ENCODE assay signal across 23 cellular contexts in the genomic region with DNA sequence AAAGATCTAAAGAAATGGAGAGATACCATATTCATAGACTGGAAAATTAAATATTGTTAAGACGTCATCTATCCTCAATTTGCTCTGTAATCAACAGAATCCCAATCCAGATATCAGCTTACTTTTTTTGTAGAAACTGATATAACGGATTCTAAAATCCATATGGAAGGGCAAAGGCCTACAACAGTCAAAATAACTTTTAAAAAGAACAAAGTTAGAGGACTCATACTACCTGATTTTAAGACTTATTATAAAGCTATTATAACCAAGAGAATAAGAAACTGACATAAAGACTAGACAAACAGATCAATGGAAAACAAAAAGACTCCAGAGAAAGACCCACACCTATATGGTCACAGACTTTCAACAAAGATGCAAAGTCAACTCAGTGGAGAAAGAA. TPM values are rescaled to one million over a fixed set of nuclear protein-coding genes. Genes with fewer than 3 reads are reported as not detected.
DNase-seq lines count a peak whose midpoint lies in the region; ATAC-seq and TF ChIP-seq lines count a peak whose summit lies in the region.
"Had no signal": no experiment of that assay in that cellular context is flagged by ENCODE, and none has a peak within 500 bp of the region (broad histone marks: within the 10 kb centered on the region; RNA-seq: fewer than 3 reads in every experiment).

No MANE protein-coding gene starts in this region.

- H3K27ac ChIP-seq in Karpas-422 (ENCODE audit: low read length), result no peak overlapping the region
- H3K27ac ChIP-seq: psoas muscle, VCaP had no signal

- no peak overlapping the region for H3K4me3 ChIP-seq in Karpas-422 (ENCODE audit: low read length)

- no peak for DNase-seq in activated CD8-positive, alpha-beta T cell treated with anti-CD3 and anti-CD28 coated beads for 36 hours
- no peak for DNase-seq in activated CD8-positive, alpha-beta T cell treated with anti-CD3 and anti-CD28 coated beads, Interleukin-2, amount 10 ng/mL, durations not matched to agents 7 days and 5 days
- DNase-seq in activated naive CD8-positive, alpha-beta T cell treated with anti-CD3 and anti-CD28 coated beads, Interleukin-2, amount 50 U/mL, for 24 hours, result no peak
- no peak for DNase-seq in natural killer cell treated with Interleukin-12 subunit alpha and Interleukin-12 subunit beta and Interleukin-15 and Interleukin-18, amount 100 ng/mL, for 72 hours (ENCODE audit: low spot score)
- DNase-seq in Karpas-422 (no peak), HuH-7 (ENCODE audit: low spot score) (no peak)
- DNase-seq: activated CD4-positive, alpha-beta T cell treated with anti-CD3 and anti-CD28 coated beads, Interleukin-2, amount 50 U/mL, for 1 hour; activated CD8-positive, alpha-beta memory T cell treated with anti-CD3 and anti-CD28 coated beads, Interleukin-2, amount 50 U/mL, for 48 hours; activated naive CD4-positive, alpha-beta T cell treated with Interleukin-2 at 50 U/mL for 16 hours; erythroblast; head of caudate nucleus; NCI-H1092; NCI-H2029 treated with DMSO at 0.1 percent for 48 hours; NCI-H446; nucleus accumbens; OCI-M1; psoas muscle; SK-N-SH; trophoblast cell had no signal

- peaks cover 68% of the 10 kb centered on the region for H3K4me1 Mint-ChIP-seq in activated CD8-positive, alpha-beta T cell treated with anti-CD3 and anti-CD28 coated beads for 36 hours (ENCODE audit: low read depth)
- peaks cover 57% of the 10 kb centered on the region for H3K4me1 Mint-ChIP-seq in activated CD8-positive, alpha-beta T cell treated with anti-CD3 and anti-CD28 coated beads, Interleukin-2, amount 10 ng/mL, durations not matched to agents 7 days and 5 days (ENCODE audit: low read depth)
- H3K4me1 Mint-ChIP-seq in IgD-negative memory B cell, result peaks cover 43 to 59% (median 51%) of the 10 kb centered on the region in 3 donors
- peaks cover 68% of the 10 kb centered on the region for H3K4me1 Mint-ChIP-seq in activated naive CD8-positive, alpha-beta T cell treated with anti-CD3 and anti-CD28 coated beads, Interleukin-2, amount 50 U/mL, for 24 hours
- H3K4me1 Mint-ChIP-seq in natural killer cell treated with Interleukin-12 subunit alpha and Interleukin-12 subunit beta and Interleukin-15 and Interleukin-18, amount 100 ng/mL, for 72 hours (ENCODE audit: low read depth in 2 of 2), result peaks cover 50 to 59% of the 10 kb centered on the region in 2 donors

- no peak for ATAC-seq in activated CD8-positive, alpha-beta T cell treated with anti-CD3 and anti-CD28 coated beads for 36 hours
- ATAC-seq in activated CD8-positive, alpha-beta T cell treated with anti-CD3 and anti-CD28 coated beads, Interleukin-2, amount 10 ng/mL, durations not matched to agents 7 days and 5 days, result no peak
- no peak for ATAC-seq in activated naive CD8-positive, alpha-beta T cell treated with anti-CD3 and anti-CD28 coated beads, Interleukin-2, amount 50 U/mL, for 24 hours
- ATAC-seq in natural killer cell treated with Interleukin-12 subunit alpha and Interleukin-12 subunit beta and Interleukin-15 and Interleukin-18, amount 100 ng/mL, for 72 hours, result no peak
- no peak for ATAC-seq in GM21515 (IDR thresholded peaks at IDR 0.05; ENCODE audit: unreplicated experiment)
- ATAC-seq: psoas muscle had no signal

- no peaks in the 10 kb centered on the region for H3K9me2 ChIP-seq in Karpas-422 (replicated peaks; ENCODE audit: insufficient read depth, low read length)
- H3K9me2 ChIP-seq: SK-N-SH had no signal

- peaks cover 74% of the 10 kb centered on the region for H3K36me3 ChIP-seq in Karpas-422 (ENCODE audit: insufficient read depth, low read length)

- intact Hi-C loops in activated CD8-positive, alpha-beta T cell treated with anti-CD3 and anti-CD28 coated beads for 36 hours (cut with micrococcal nuclease), result no loop called here

- CTCF ChIA-PET in activated CD8-positive, alpha-beta T cell treated with anti-CD3 and anti-CD28 coated beads for 36 hours (lab: Charles Lee), result interaction anchor here (1.1 to 1.3 kb wide), 2 partner anchors 62 to 135 kb away, joined by 3 to 4 read pairs; no protein-coding TSS in a partner anchor
- CTCF ChIA-PET in activated CD8-positive, alpha-beta T cell treated with anti-CD3 and anti-CD28 coated beads, Interleukin-2, amount 10 ng/mL, durations not matched to agents 7 days and 5 days (lab: Charles Lee), result no interaction called here

- no peaks in the 10 kb centered on the region for H3K27me3 ChIP-seq in Karpas-422 (ENCODE audit: low read length)

- no peak overlapping the region for H3K9ac ChIP-seq in Karpas-422 (ENCODE audit: low read length)
- H3K9ac ChIP-seq: SK-N-SH had no signal

- no peak overlapping the region for H3K4me2 ChIP-seq in Karpas-422 (ENCODE audit: low read depth, low read length, poor library complexity, severe bottlenecking)
- H3K4me2 ChIP-seq: SK-N-SH had no signal

- TF ChIP-seq CTCF in activated CD8-positive, alpha-beta T cell treated with anti-CD3 and anti-CD28 coated beads for 36 hours (IDR thresholded peaks at IDR 0.05), result no peak

- no peak overlapping the region for H2AFZ ChIP-seq in Karpas-422 (ENCODE audit: low read length)

- peak overlapping the region; percentile 26 for H3K27ac Mint-ChIP-seq in activated CD8-positive, alpha-beta T cell treated with anti-CD3 and anti-CD28 coated beads for 36 hours
- H3K27ac Mint-ChIP-seq in activated CD8-positive, alpha-beta T cell treated with anti-CD3 and anti-CD28 coated beads, Interleukin-2, amount 10 ng/mL, durations not matched to agents 7 days and 5 days, result no peak overlapping the region
- H3K27ac Mint-ChIP-seq in IgD-negative memory B cell, result no peak overlapping the region
- no peak overlapping the region for H3K27ac Mint-ChIP-seq in activated naive CD8-positive, alpha-beta T cell treated with anti-CD3 and anti-CD28 coated beads, Interleukin-2, amount 50 U/mL, for 24 hours
- no peak overlapping the region for H3K27ac Mint-ChIP-seq in natural killer cell treated with Interleukin-12 subunit alpha and Interleukin-12 subunit beta and Interleukin-15 and Interleukin-18, amount 100 ng/mL, for 72 hours
- H3K27ac Mint-ChIP-seq: T-helper 2 cell treated with Interferon-gamma antibody and Interleukin-4, amounts not matched to agents 5 μg/mL and 100 μg/mL, for 36 hours had no signal

- H3K36me3 Mint-ChIP-seq in activated CD8-positive, alpha-beta T cell treated with anti-CD3 and anti-CD28 coated beads for 36 hours (ENCODE audit: low read depth), result peaks cover 85% of the 10 kb centered on the region
- H3K36me3 Mint-ChIP-seq in activated CD8-positive, alpha-beta T cell treated with anti-CD3 and anti-CD28 coated beads, Interleukin-2, amount 10 ng/mL, durations not matched to agents 7 days and 5 days (ENCODE audit: low read depth), result peaks cover 90% of the 10 kb centered on the region
- H3K36me3 Mint-ChIP-seq in IgD-negative memory B cell, result peaks cover 37% of the 10 kb centered on the region
- peaks cover 88% of the 10 kb centered on the region for H3K36me3 Mint-ChIP-seq in activated naive CD8-positive, alpha-beta T cell treated with anti-CD3 and anti-CD28 coated beads, Interleukin-2, amount 50 U/mL, for 24 hours (ENCODE audit: low read depth)
- H3K36me3 Mint-ChIP-seq in natural killer cell treated with Interleukin-12 subunit alpha and Interleukin-12 subunit beta and Interleukin-15 and Interleukin-18, amount 100 ng/mL, for 72 hours, result peaks cover 57% of the 10 kb centered on the region

- peaks cover 8% of the 10 kb centered on the region for H3K4me1 ChIP-seq in Karpas-422 (ENCODE audit: low read length)

- H3K9me3 ChIP-seq in Karpas-422 (ENCODE audit: low read length), result peaks cover 23% of the 10 kb centered on the region

- peaks cover 100% of the 10 kb centered on the region for H3K79me2 ChIP-seq in Karpas-422 (ENCODE audit: low read length)

- peaks cover 33% of the 10 kb centered on the region for H3K9me3 Mint-ChIP-seq in activated CD8-positive, alpha-beta T cell treated with anti-CD3 and anti-CD28 coated beads for 36 hours
- H3K9me3 Mint-ChIP-seq in activated CD8-positive, alpha-beta T cell treated with anti-CD3 and anti-CD28 coated beads, Interleukin-2, amount 10 ng/mL, durations not matched to agents 7 days and 5 days (ENCODE audit: insufficient read depth), result peaks cover 32% of the 10 kb centered on the region
- peaks cover 6 to 24% (median 19%) of the 10 kb centered on the region in 3 donors for H3K9me3 Mint-ChIP-seq in IgD-negative memory B cell
- peaks cover 39% of the 10 kb centered on the region for H3K9me3 Mint-ChIP-seq in activated naive CD8-positive, alpha-beta T cell treated with anti-CD3 and anti-CD28 coated beads, Interleukin-2, amount 50 U/mL, for 24 hours
- peaks cover 7% of the 10 kb centered on the region for H3K9me3 Mint-ChIP-seq in natural killer cell treated with Interleukin-12 subunit alpha and Interleukin-12 subunit beta and Interleukin-15 and Interleukin-18, amount 100 ng/mL, for 72 hours

- H4K20me1 ChIP-seq in Karpas-422 (ENCODE audit: insufficient read depth, low read depth, low read length), result no peaks in the 10 kb centered on the region; the same call in 1 of the 2 replicates

- H3K4me3 Mint-ChIP-seq in activated CD8-positive, alpha-beta T cell treated with anti-CD3 and anti-CD28 coated beads for 36 hours, result peak overlapping the region; percentile 51
- no peak overlapping the region for H3K4me3 Mint-ChIP-seq in activated CD8-positive, alpha-beta T cell treated with anti-CD3 and anti-CD28 coated beads, Interleukin-2, amount 10 ng/mL, durations not matched to agents 7 days and 5 days
- H3K4me3 Mint-ChIP-seq in IgD-negative memory B cell, result peak overlapping the region in 3 of 4 donors; percentile 34 to 84 (median 48)
- peak overlapping the region; percentile 99 for H3K4me3 Mint-ChIP-seq in activated naive CD8-positive, alpha-beta T cell treated with anti-CD3 and anti-CD28 coated beads, Interleukin-2, amount 50 U/mL, for 24 hours
- H3K4me3 Mint-ChIP-seq in natural killer cell treated with Interleukin-12 subunit alpha and Interleukin-12 subunit beta and Interleukin-15 and Interleukin-18, amount 100 ng/mL, for 72 hours, result peak overlapping the region; percentile 38

- H3K27me3 Mint-ChIP-seq in activated CD8-positive, alpha-beta T cell treated with anti-CD3 and anti-CD28 coated beads for 36 hours, result no peaks in the 10 kb centered on the region
- no peaks in the 10 kb centered on the region for H3K27me3 Mint-ChIP-seq in activated CD8-positive, alpha-beta T cell treated with anti-CD3 and anti-CD28 coated beads, Interleukin-2, amount 10 ng/mL, durations not matched to agents 7 days and 5 days (ENCODE audit: low read depth)
- no peaks in the 10 kb centered on the region for H3K27me3 Mint-ChIP-seq in IgD-negative memory B cell
- H3K27me3 Mint-ChIP-seq in activated naive CD8-positive, alpha-beta T cell treated with anti-CD3 and anti-CD28 coated beads, Interleukin-2, amount 50 U/mL, for 24 hours, result no peaks in the 10 kb centered on the region
- no peaks in the 10 kb centered on the region for H3K27me3 Mint-ChIP-seq in natural killer cell treated with Interleukin-12 subunit alpha and Interleukin-12 subunit beta and Interleukin-15 and Interleukin-18, amount 100 ng/mL, for 72 hours

- POLR2A ChIA-PET in activated CD8-positive, alpha-beta T cell treated with anti-CD3 and anti-CD28 coated beads for 36 hours (lab: Charles Lee), result interaction anchor here (1.3 kb wide), 1 partner anchor 17 kb away, joined by 3 read pairs; no protein-coding TSS in a partner anchor
- POLR2A ChIA-PET in activated CD8-positive, alpha-beta T cell treated with anti-CD3 and anti-CD28 coated beads, Interleukin-2, amount 10 ng/mL, durations not matched to agents 7 days and 5 days (lab: Charles Lee), result no interaction called here

RNA-seq across cellular contexts. Expression of a gene that starts 6.0 kb away (rescaled TPM):
- 100 to 1,000 TPM; 272 to 275 TPM for total RNA-seq in activated CD8-positive, alpha-beta T cell treated with anti-CD3 and anti-CD28 coated beads for 36 hours
- total RNA-seq in activated CD8-positive, alpha-beta T cell treated with anti-CD3 and anti-CD28 coated beads, Interleukin-2, amount 10 ng/mL, durations not matched to agents 7 days and 5 days, result 100 to 1,000 TPM; 172 to 184 TPM
- 207 TPM for polyA plus RNA-seq in IgD-negative memory B cell
- total RNA-seq in natural killer cell treated with Interleukin-12 subunit alpha and Interleukin-12 subunit beta and Interleukin-15 and Interleukin-18, amount 100 ng/mL, for 72 hours, result 100 to 1,000 TPM; 168 to 241 TPM
- total RNA-seq in Karpas-422 (2014; rRNA removed; shearing (Covaris generic); ENCODE audit: low replicate concordance), result 217 and 248 TPM in 2 replicates

RNA-seq across cellular contexts. Expression of a gene that starts 6.1 kb away (rescaled TPM):
- 10 to 100 TPM; 21.9 to 23.3 TPM for total RNA-seq in activated CD8-positive, alpha-beta T cell treated with anti-CD3 and anti-CD28 coated beads for 36 hours
- total RNA-seq in activated CD8-positive, alpha-beta T cell treated with anti-CD3 and anti-CD28 coated beads, Interleukin-2, amount 10 ng/mL, durations not matched to agents 7 days and 5 days, result 10 to 100 TPM; 34.7 to 41.3 TPM
- polyA plus RNA-seq in IgD-negative memory B cell, result 9.1 TPM
- 10 to 100 TPM; 22.9 to 23.0 TPM for total RNA-seq in natural killer cell treated with Interleukin-12 subunit alpha and Interleukin-12 subunit beta and Interleukin-15 and Interleukin-18, amount 100 ng/mL, for 72 hours
- total RNA-seq in Karpas-422 (2014; rRNA removed; shearing (Covaris generic); ENCODE audit: low replicate concordance), result 7.8 and 17.6 TPM in 2 replicates

RNA-seq across cellular contexts. Expression of a gene that starts 35.5 kb away (rescaled TPM):
- total RNA-seq in activated CD8-positive, alpha-beta T cell treated with anti-CD3 and anti-CD28 coated beads for 36 hours, result 1 to 10 TPM in 1 of 2 experiments, under 1 TPM in 1; 0.86 to 4.1 TPM
- 100 to 1,000 TPM; 116 to 129 TPM for total RNA-seq in activated CD8-positive, alpha-beta T cell treated with anti-CD3 and anti-CD28 coated beads, Interleukin-2, amount 10 ng/mL, durations not matched to agents 7 days and 5 days
- not detected for polyA plus RNA-seq in IgD-negative memory B cell
- 1 to 10 TPM; 1.5 to 1.7 TPM for total RNA-seq in natural killer cell treated with Interleukin-12 subunit alpha and Interleukin-12 subunit beta and Interleukin-15 and Interleukin-18, amount 100 ng/mL, for 72 hours
- total RNA-seq in Karpas-422 (2014; rRNA removed; shearing (Covaris generic); ENCODE audit: low replicate concordance), result 0.48 and 1.1 TPM in 2 replicates

RNA-seq across cellular contexts. Expression of a gene that starts 48.9 kb away (rescaled TPM):
- under 1 TPM; 0.25 to 0.29 TPM for total RNA-seq in activated CD8-positive, alpha-beta T cell treated with anti-CD3 and anti-CD28 coated beads for 36 hours
- total RNA-seq in activated CD8-positive, alpha-beta T cell treated with anti-CD3 and anti-CD28 coated beads, Interleukin-2, amount 10 ng/mL, durations not matched to agents 7 days and 5 days, result 1 to 10 TPM; 1.4 to 1.7 TPM
- 0.19 TPM for polyA plus RNA-seq in IgD-negative memory B cell
- under 1 TPM; 0.14 to 0.22 TPM for total RNA-seq in natural killer cell treated with Interleukin-12 subunit alpha and Interleukin-12 subunit beta and Interleukin-15 and Interleukin-18, amount 100 ng/mL, for 72 hours
- total RNA-seq in Karpas-422 (2014; rRNA removed; shearing (Covaris generic); ENCODE audit: low replicate concordance), result not detected in 2 replicates

RNA-seq across cellular contexts. Expression of a gene that starts 54.4 kb away (rescaled TPM):
- 10 to 100 TPM; 43.0 to 44.5 TPM for total RNA-seq in activated CD8-positive, alpha-beta T cell treated with anti-CD3 and anti-CD28 coated beads for 36 hours
- total RNA-seq in activated CD8-positive, alpha-beta T cell treated with anti-CD3 and anti-CD28 coated beads, Interleukin-2, amount 10 ng/mL, durations not matched to agents 7 days and 5 days, result 10 to 100 TPM; 65.2 to 74.6 TPM
- polyA plus RNA-seq in IgD-negative memory B cell, result 108 TPM
- total RNA-seq in natural killer cell treated with Interleukin-12 subunit alpha and Interleukin-12 subunit beta and Interleukin-15 and Interleukin-18, amount 100 ng/mL, for 72 hours, result 10 to 100 TPM; 61.3 to 73.8 TPM
- 118 and 145 TPM in 2 replicates for total RNA-seq in Karpas-422 (2014; rRNA removed; shearing (Covaris generic); ENCODE audit: low replicate concordance)

Comparison
In these comparisons a context has a peak if more than half of its experiments do, and no peak if none do; other contexts are left out.
1. RNA of a gene that starts 35.5 kb away (total RNA-seq): 116 to 129 TPM in activated CD8-positive, alpha-beta T cell treated with anti-CD3 and anti-CD28 coated beads, Interleukin-2, amount 10 ng/mL, durations not matched to agents 7 days and 5 days; 0.86 to 4.1 TPM in activated CD8-positive, alpha-beta T cell treated with anti-CD3 and anti-CD28 coated beads for 36 hours, 1.5 to 1.7 TPM in natural killer cell treated with Interleukin-12 subunit alpha and Interleukin-12 subunit beta and Interleukin-15 and Interleukin-18, amount 100 ng/mL, for 72 hours and 0.48 to 1.1 TPM in Karpas-422; every median in the first group is over 10 times any median in the second.